Comparison of ENCODE assay signal across 23 cellular contexts in genomic region chr2:188130317-188130716, GRCh38.
"Had no signal": no experiment of that assay in that cellular context is flagged by ENCODE, and none has a peak within 500 bp of the region (broad histone marks: within the 10 kb centered on the region; RNA-seq: fewer than 3 reads in every experiment).

No MANE protein-coding gene starts in this region.

- H3K4me1 Mint-ChIP-seq: activated naive CD4-positive, alpha-beta T cell treated with anti-CD3 and anti-CD28 coated beads, Interleukin-2, amount 10 ng/mL, durations not matched to agents 7 days and 5 days; immature natural killer cell; naive thymus-derived CD8-positive, alpha-beta T cell; T-helper 17 cell had no signal

- H3K27me3 ChIP-seq: body of pancreas, cardiac muscle cell, heart right ventricle, left lung, thyroid gland had no signal

- H3K4me3 ChIP-seq: body of pancreas, cardiac muscle cell, heart right ventricle, left lung, lung, thyroid gland had no signal

- H3K4me3 Mint-ChIP-seq: activated CD4-positive, alpha-beta memory T cell treated with anti-CD3 and anti-CD28 coated beads for 36 hours; activated naive CD4-positive, alpha-beta T cell treated with anti-CD3 and anti-CD28 coated beads, Interleukin-2, amount 10 ng/mL, durations not matched to agents 7 days and 5 days; activated T-cell treated with anti-CD3 and anti-CD28 coated beads, Interleukin-2, amount 50 U/mL, for 72 hours; immature natural killer cell; mesothelial cell of epicardium; naive thymus-derived CD8-positive, alpha-beta T cell; stimulated activated naive CD8-positive, alpha-beta T cell treated with anti-CD3 and anti-CD28 coated beads, Interleukin-15, Interleukin-2, amounts not matched to agents 100 ng/mL and 50 ng/mL, for 24 hours; T-helper 17 cell had no signal

- H3K36me3 ChIP-seq: cardiac muscle cell, heart right ventricle, left lung, thyroid gland had no signal

- H3K9me3 Mint-ChIP-seq: activated CD4-positive, alpha-beta memory T cell treated with anti-CD3 and anti-CD28 coated beads for 36 hours; activated naive CD4-positive, alpha-beta T cell treated with anti-CD3 and anti-CD28 coated beads, Interleukin-2, amount 10 ng/mL, durations not matched to agents 7 days and 5 days had no signal

- DNase-seq: activated CD4-positive, alpha-beta memory T cell treated with anti-CD3 and anti-CD28 coated beads for 36 hours; activated CD4-positive, alpha-beta T cell treated with anti-CD3 and anti-CD28 coated beads for 48 hours; activated effector memory CD4-positive, alpha-beta T cell treated with Interleukin-2 at 50 U/mL for 16 hours; activated naive CD4-positive, alpha-beta T cell treated with anti-CD3 and anti-CD28 coated beads, Interleukin-2, amount 10 ng/mL, durations not matched to agents 7 days and 5 days; activated T-cell treated with anti-CD3 and anti-CD28 coated beads, Interleukin-2, amount 50 U/mL, for 72 hours; anterior cingulate cortex; body of pancreas; cortex of kidney; erythroblast; foreskin fibroblast; heart right ventricle; immature natural killer cell; left lung; naive thymus-derived CD8-positive, alpha-beta T cell; right cardiac atrium; stimulated activated CD4-positive, alpha-beta T cell treated with anti-CD3 and anti-CD28 coated beads, Interleukin-1b, Interleukin-23, amount 100 ng/mL, for 48 hours; substantia nigra; T-helper 17 cell; thyroid gland had no signal

- H3K27me3 Mint-ChIP-seq: activated CD4-positive, alpha-beta memory T cell treated with anti-CD3 and anti-CD28 coated beads for 36 hours; activated naive CD4-positive, alpha-beta T cell treated with anti-CD3 and anti-CD28 coated beads, Interleukin-2, amount 10 ng/mL, durations not matched to agents 7 days and 5 days; stimulated activated naive CD8-positive, alpha-beta T cell treated with anti-CD3 and anti-CD28 coated beads, Interleukin-15, Interleukin-2, amounts not matched to agents 100 ng/mL and 50 ng/mL, for 24 hours; T-helper 17 cell had no signal

- H3K27ac Mint-ChIP-seq: activated CD4-positive, alpha-beta memory T cell treated with anti-CD3 and anti-CD28 coated beads for 36 hours; activated naive CD4-positive, alpha-beta T cell treated with anti-CD3 and anti-CD28 coated beads, Interleukin-2, amount 10 ng/mL, durations not matched to agents 7 days and 5 days; activated T-cell treated with anti-CD3 and anti-CD28 coated beads, Interleukin-2, amount 50 U/mL, for 72 hours; immature natural killer cell; mesothelial cell of epicardium; naive thymus-derived CD8-positive, alpha-beta T cell; stimulated activated naive CD8-positive, alpha-beta T cell treated with anti-CD3 and anti-CD28 coated beads, Interleukin-15, Interleukin-2, amounts not matched to agents 100 ng/mL and 50 ng/mL, for 24 hours; T-helper 17 cell had no signal

- H3K27ac ChIP-seq: body of pancreas, cardiac muscle cell, heart right ventricle, left lung, thyroid gland had no signal

- H3K4me1 ChIP-seq: body of pancreas, left lung, thyroid gland had no signal

- H3K9me3 ChIP-seq: body of pancreas, heart right ventricle, left lung, thyroid gland had no signal

- H3K36me3 Mint-ChIP-seq: activated CD4-positive, alpha-beta memory T cell treated with anti-CD3 and anti-CD28 coated beads for 36 hours; activated naive CD4-positive, alpha-beta T cell treated with anti-CD3 and anti-CD28 coated beads, Interleukin-2, amount 10 ng/mL, durations not matched to agents 7 days and 5 days; immature natural killer cell; naive thymus-derived CD8-positive, alpha-beta T cell had no signal
